Comparison of ENCODE assay signal across 16 cellular contexts in genomic region chr19:38168632-38169031, GRCh38. TPM values are rescaled to one million over a fixed set of nuclear protein-coding genes. Genes with fewer than 3 reads are reported as not detected.
"Had no signal": no experiment of that assay in that cellular context is flagged by ENCODE, and none has a peak within 500 bp of the region (broad histone marks: within the 10 kb centered on the region; RNA-seq: fewer than 3 reads in every experiment).

No MANE protein-coding gene starts in this region.

- H3K9me3 ChIP-seq: colonic mucosa, right atrium auricular region, tibial artery had no signal

- H3K4me3 ChIP-seq: colonic mucosa, right atrium auricular region, tibial artery had no signal

- DNase-seq: activated CD4-positive, alpha-beta T cell treated with anti-CD3 and anti-CD28 coated beads, Interleukin-2, amount 10 ng/mL, durations not matched to agents 24 days and 14 days; activated CD8-positive, alpha-beta memory T cell treated with anti-CD3 and anti-CD28 coated beads, Interleukin-2, amount 50 U/mL, for 4 hours; activated naive CD4-positive, alpha-beta T cell treated with anti-CD3 and anti-CD28 coated beads for 36 hours; activated T-cell treated with anti-CD3 and anti-CD28 coated beads, Interleukin-2, amount 50 U/mL, for 4 hours; anterior cingulate cortex; colonic mucosa; erythroblast; kidney; nephron progenitor cell; stimulated activated naive CD8-positive, alpha-beta T cell treated with anti-CD3 and anti-CD28 coated beads, Interleukin-15, Interleukin-2, amounts not matched to agents 100 U/mL and 50 U/mL, for 24 hours; substantia nigra; T-helper 2 cell; tibial artery had no signal

- H3K27ac ChIP-seq: colonic mucosa, right atrium auricular region, tibial artery had no signal

- ATAC-seq: activated T-cell treated with anti-CD3 and anti-CD28 coated beads, Interleukin-2, amount 50 U/mL, for 4 hours; left lobe of liver; stimulated activated naive CD8-positive, alpha-beta T cell treated with anti-CD3 and anti-CD28 coated beads, Interleukin-15, Interleukin-2, amounts not matched to agents 100 U/mL and 50 U/mL, for 24 hours had no signal

- H3K4me3 Mint-ChIP-seq: activated CD4-positive, alpha-beta T cell treated with anti-CD3 and anti-CD28 coated beads, Interleukin-2, amount 10 ng/mL, durations not matched to agents 24 days and 14 days; activated naive CD4-positive, alpha-beta T cell treated with anti-CD3 and anti-CD28 coated beads for 36 hours; activated T-cell treated with anti-CD3 and anti-CD28 coated beads, Interleukin-2, amount 50 U/mL, for 4 hours; central memory CD8-positive, alpha-beta T cell; nephron progenitor cell had no signal

- H3K27me3 Mint-ChIP-seq: activated CD4-positive, alpha-beta T cell treated with anti-CD3 and anti-CD28 coated beads, Interleukin-2, amount 10 ng/mL, durations not matched to agents 24 days and 14 days; central memory CD8-positive, alpha-beta T cell had no signal

- H3K4me1 Mint-ChIP-seq: activated CD4-positive, alpha-beta T cell treated with anti-CD3 and anti-CD28 coated beads, Interleukin-2, amount 10 ng/mL, durations not matched to agents 24 days and 14 days; central memory CD8-positive, alpha-beta T cell had no signal

- H3K27ac Mint-ChIP-seq: activated CD4-positive, alpha-beta T cell treated with anti-CD3 and anti-CD28 coated beads, Interleukin-2, amount 10 ng/mL, durations not matched to agents 24 days and 14 days; activated naive CD4-positive, alpha-beta T cell treated with anti-CD3 and anti-CD28 coated beads for 36 hours; nephron progenitor cell had no signal

- H3K4me1 ChIP-seq: colonic mucosa, tibial artery had no signal

- H3K27me3 ChIP-seq: colonic mucosa, right atrium auricular region, tibial artery had no signal

- H3K9me3 Mint-ChIP-seq: activated CD4-positive, alpha-beta T cell treated with anti-CD3 and anti-CD28 coated beads, Interleukin-2, amount 10 ng/mL, durations not matched to agents 24 days and 14 days; activated naive CD4-positive, alpha-beta T cell treated with anti-CD3 and anti-CD28 coated beads for 36 hours; activated T-cell treated with anti-CD3 and anti-CD28 coated beads, Interleukin-2, amount 50 U/mL, for 4 hours; central memory CD8-positive, alpha-beta T cell had no signal

RNA-seq across cellular contexts. Expression of gene DPF1, which starts 55.4 kb away (rescaled TPM):
- total RNA-seq: colonic mucosa, kidney, left lobe of liver, right atrium auricular region had no signal
